ENCODE assay signal across 24 cellular contexts in genomic region chr4:12949719-12950118, GRCh38.
A peak's percentile ranks its signal among the peaks of the same experiment; 100 is the strongest.
DNase-seq lines count a peak whose midpoint lies in the region; ATAC-seq lines count a peak whose summit lies in the region.
"Had no signal": no experiment of that assay in that cellular context is flagged by ENCODE, and none has a peak within 500 bp of the region (broad histone marks: within the 10 kb centered on the region; RNA-seq: fewer than 3 reads in every experiment).

No MANE protein-coding gene starts in this region.

- H3K18ac ChIP-seq in mesenchymal stem cell (ENCODE audit: low read depth in 1 of 2, low read length in 2 of 2), result no peak overlapping the region

- no peak overlapping the region for H3K27ac ChIP-seq in mesenchymal stem cell (ENCODE audit: low read length, poor library complexity, severe bottlenecking)
- H3K27ac ChIP-seq: cardiac muscle cell, KMS-11, parathyroid adenoma, SJCRH30, upper lobe of right lung had no signal

- no peaks in the 10 kb centered on the region for H3K9me3 ChIP-seq in mesenchymal stem cell (ENCODE audit: control insufficient read depth, low read length)
- H3K9me3 ChIP-seq: SJCRH30, upper lobe of right lung had no signal

- H3K14ac ChIP-seq in mesenchymal stem cell (ENCODE audit: low read length in 2 of 2), result no peak overlapping the region

- no peaks in the 10 kb centered on the region for H3K79me1 ChIP-seq in mesenchymal stem cell (replicated peaks; ENCODE audit: low read length, poor library complexity, severe bottlenecking)

- no peak overlapping the region for H4K91ac ChIP-seq in mesenchymal stem cell (ENCODE audit: low read length)

- H3K36me3 ChIP-seq in mesenchymal stem cell (ENCODE audit: control insufficient read depth in 1 of 2, insufficient read depth in 2 of 2, low read depth in 1 of 2, low read length in 2 of 2), result no peaks in the 10 kb centered on the region
- H3K36me3 ChIP-seq: cardiac muscle cell, SJCRH30, upper lobe of right lung had no signal

- H3K27me3 ChIP-seq in mesenchymal stem cell (ENCODE audit: control insufficient read depth in 1 of 2, insufficient read depth in 1 of 2, low read length in 2 of 2), result no peaks in the 10 kb centered on the region
- H3K27me3 ChIP-seq: cardiac muscle cell, SJCRH30 had no signal

- no peak overlapping the region for H2BK5ac ChIP-seq in mesenchymal stem cell (ENCODE audit: low read depth, low read length, poor library complexity, severe bottlenecking)

- no peaks in the 10 kb centered on the region for H3K4me1 ChIP-seq in mesenchymal stem cell (ENCODE audit: control insufficient read depth, insufficient read depth, low read depth, low read length)
- H3K4me1 ChIP-seq: parathyroid adenoma, SJCRH30, upper lobe of right lung had no signal

- no peak overlapping the region for H2BK12ac ChIP-seq in mesenchymal stem cell (ENCODE audit: low read length in 2 of 2)

- ATAC-seq in GM21737 (IDR thresholded peaks at IDR 0.05; ENCODE audit: unreplicated experiment), result no peak
- ATAC-seq: activated CD4-positive, alpha-beta T cell treated with anti-CD3 and anti-CD28 coated beads for 36 hours; natural killer cell treated with Interleukin-12 subunit alpha and Interleukin-12 subunit beta and Interleukin-15 and Interleukin-18, amount 100 ng/mL, for 72 hours; sciatic nerve; upper lobe of right lung had no signal

- H3K4me3 ChIP-seq in mesenchymal stem cell (ENCODE audit: insufficient read depth in 1 of 2, low read depth in 1 of 2, low read length in 2 of 2), result no peak overlapping the region
- H3K4me3 ChIP-seq: cardiac muscle cell, SJCRH30, upper lobe of right lung had no signal

- DNase-seq in DMS53 (lab: John Stamatoyannopoulos, UW) (peak; percentile 96), NCI-H345 (lab: John Stamatoyannopoulos, UW) (peak; percentile 77), SHP77 treated with DMSO at 0.1 percent for 48 hours (lab: John Stamatoyannopoulos, UW) (peak; percentile 22), mesenchymal stem cell (peak; percentile 39), posterior cingulate gyrus (no peak), EL (no peak), DMS79 treated with DMSO at 0.1 percent for 48 hours (lab: John Stamatoyannopoulos, UW) (no peak)
- DNase-seq: activated CD4-positive, alpha-beta T cell treated with anti-CD3 and anti-CD28 coated beads for 36 hours; activated naive CD4-positive, alpha-beta T cell treated with anti-CD3 and anti-CD28 coated beads, Interleukin-2, amount 10 ng/mL, durations not matched to agents 7 days and 5 days; amygdala; C1 segment of cervical spinal cord; HCEC 1CT; midbrain; NCI-H187 treated with DMSO at 0.1 percent for 48 hours; NCI-H524 treated with DMSO at 0.1 percent for 48 hours; SJCRH30; T-helper 1 cell; upper lobe of right lung had no signal

- H3K23ac ChIP-seq in mesenchymal stem cell (ENCODE audit: low read length in 2 of 2), result no peak overlapping the region

- H2BK120ac ChIP-seq in mesenchymal stem cell (ENCODE audit: low read depth, low read length), result no peak overlapping the region

- no peak overlapping the region for H4K8ac ChIP-seq in mesenchymal stem cell (ENCODE audit: low read length)

- WGBS in mesenchymal stem cell, result no CpG with 5 or more reads among the region's 1 CpG

- no peak overlapping the region for H3K9ac ChIP-seq in mesenchymal stem cell (ENCODE audit: low read length)
- H3K9ac ChIP-seq: KMS-11, parathyroid adenoma had no signal

- no peak overlapping the region for H2AK5ac ChIP-seq in mesenchymal stem cell (ENCODE audit: low read length, severe bottlenecking)

- no peak overlapping the region for H3K4ac ChIP-seq in mesenchymal stem cell (ENCODE audit: low read depth in 1 of 2, low read length in 2 of 2)

- intact Hi-C loops in posterior cingulate gyrus (cut with DNase I), result no loop called here

- no peak overlapping the region for H3K4me2 ChIP-seq in mesenchymal stem cell (ENCODE audit: low read length, poor library complexity, severe bottlenecking)
- H3K4me2 ChIP-seq: KMS-11 had no signal

- H2BK15ac ChIP-seq in mesenchymal stem cell (ENCODE audit: low read depth, poor library complexity, severe bottlenecking), result no peak overlapping the region

- no peak overlapping the region for H2AFZ ChIP-seq in mesenchymal stem cell (ENCODE audit: low read depth, low read length)
- H2AFZ ChIP-seq: parathyroid adenoma had no signal

Comparison
In these comparisons a context has a peak if more than half of its experiments do, and no peak if none do; other contexts are left out.
1. DNase-seq: peak in DMS53 (single experiment), NCI-H345 (single experiment), SHP77 treated with DMSO at 0.1 percent for 48 hours (single experiment) and mesenchymal stem cell (single experiment); none in posterior cingulate gyrus (0 of 10), EL (single experiment) and DMS79 treated with DMSO at 0.1 percent for 48 hours (single experiment).